Comparison of ENCODE assay signal across 13 cellular contexts in genomic region chr2:98027955-98028593, GRCh38. TPM values are rescaled to one million over a fixed set of nuclear protein-coding genes. Genes with fewer than 3 reads are reported as not detected.
DNase-seq lines count a peak whose midpoint lies in the region; ATAC-seq, FAIRE-seq and TF ChIP-seq lines count a peak whose summit lies in the region.
"Had no signal": no experiment of that assay in that cellular context is flagged by ENCODE, and none has a peak within 500 bp of the region (broad histone marks: within the 10 kb centered on the region; RNA-seq: fewer than 3 reads in every experiment).

No MANE protein-coding gene starts in this region.

- H3K27me3 ChIP-seq in osteoblast (ENCODE audit: insufficient read depth, low read length) (no peaks in the 10 kb centered on the region), MM.1S (replicated peaks; ENCODE audit: insufficient read depth, low read length) (no peaks in the 10 kb centered on the region)

- H4K20me1 ChIP-seq in osteoblast (ENCODE audit: insufficient read depth, low read length) (no peaks in the 10 kb centered on the region), MM.1S (ENCODE audit: insufficient read depth, low read length) (no peaks in the 10 kb centered on the region)

- H3K4me1 Mint-ChIP-seq in IgD-negative memory B cell, result peaks cover 27 to 36% (median 33%) of the 10 kb centered on the region in 3 donors

- H3K27ac ChIP-seq in osteoblast (ENCODE audit: low read depth, low read length) (peak overlapping the region; percentile 88), kidney (ENCODE audit: low read depth in 2 of 2, low read length in 2 of 2) (no peak overlapping the region), MM.1S (ENCODE audit: low read length) (no peak overlapping the region)

- ATAC-seq in GM18517 (IDR thresholded peaks at IDR 0.05; ENCODE audit: unreplicated experiment) (no peak), HG03457 (IDR thresholded peaks at IDR 0.05; ENCODE audit: unreplicated experiment) (no peak)

- no peak overlapping the region for H3K4me3 ChIP-seq in osteoblast (ENCODE audit: insufficient read depth, low read length)
- no peak overlapping the region for H3K4me3 ChIP-seq in kidney (ENCODE audit: low read length in 2 of 2)
- H3K4me3 ChIP-seq in MM.1S (ENCODE audit: low read length), result no peak overlapping the region

- intact Hi-C loops in kidney (cut with DNase I), result no loop called here

- no peaks in the 10 kb centered on the region for H3K9me2 ChIP-seq in MM.1S (replicated peaks; ENCODE audit: insufficient read depth, low read length)

- H3K36me3 ChIP-seq in osteoblast (ENCODE audit: insufficient read depth, low read length), result no peaks in the 10 kb centered on the region
- H3K36me3 ChIP-seq in kidney (ENCODE audit: control insufficient read depth in 1 of 2, insufficient read depth in 2 of 2, low read length in 2 of 2), result no peaks in the 10 kb centered on the region
- H3K36me3 ChIP-seq in MM.1S (replicated peaks; ENCODE audit: insufficient read depth, low read length), result no peaks in the 10 kb centered on the region

- H3F3A ChIP-seq in MM.1S (ENCODE audit: insufficient read depth, low read length), result peaks cover 12% of the 10 kb centered on the region

- H3K79me2 ChIP-seq in osteoblast (ENCODE audit: insufficient read depth, low read length), result no peaks in the 10 kb centered on the region
- H3K79me2 ChIP-seq in MM.1S (ENCODE audit: low read length), result no peaks in the 10 kb centered on the region

- no peak for FAIRE-seq in kidney (lab: Jason Lieb, UNC)

- H3K9me3 Mint-ChIP-seq in IgD-negative memory B cell, result no peaks in the 10 kb centered on the region
- H3K9me3 Mint-ChIP-seq: activated T-cell treated with anti-CD3 and anti-CD28 coated beads, Interleukin-2, amount 50 U/mL, for 4 hours had no signal

- peak; percentile 49 for DNase-seq in GM03348 (ENCODE audit: low spot score)
- peak; percentile 55 for DNase-seq in dedifferentiated amniotic fluid mesenchymal stem cell (ENCODE audit: extremely low spot score)
- DNase-seq in osteoblast (ENCODE audit: insufficient read length, low spot score, missing footprints), result no peak
- DNase-seq in kidney, result no peak
- no peak for DNase-seq in MM.1S
- DNase-seq: activated T-cell treated with anti-CD3 and anti-CD28 coated beads, Interleukin-2, amount 50 U/mL, for 4 hours; DMS153; kidney glomerular epithelial cell; NCI-H2081 treated with DMSO at 0.1 percent for 48 hours; occipital lobe had no signal

- H3K9ac ChIP-seq in kidney (ENCODE audit: low read length in 2 of 2) (no peak overlapping the region), MM.1S (ENCODE audit: low read length) (no peak overlapping the region)

- H3K4me1 ChIP-seq in osteoblast (ENCODE audit: insufficient read depth, low read length) (peaks cover 26% of the 10 kb centered on the region), kidney (ENCODE audit: control insufficient read depth in 1 of 2, insufficient read depth in 1 of 2, low read depth in 1 of 2, low read length in 2 of 2) (no peaks in the 10 kb centered on the region), MM.1S (ENCODE audit: low read length) (peaks cover 20% of the 10 kb centered on the region)

- H3K27me3 Mint-ChIP-seq in IgD-negative memory B cell, result no peaks in the 10 kb centered on the region

- H2AFZ ChIP-seq in osteoblast (ENCODE audit: low read length) (peak overlapping the region; percentile 66), MM.1S (ENCODE audit: low read length) (no peak overlapping the region)

- no peak for TF ChIP-seq CTCF in osteoblast (IDR thresholded peaks at IDR 0.05; ENCODE audit: extremely low read depth, low read depth, low read length)
- no peak for TF ChIP-seq CTCF in kidney (IDR thresholded peaks at IDR 0.05; ENCODE audit: borderline replicate concordance, extremely low read depth, insufficient read depth)
- TF ChIP-seq CTCF in MM.1S (IDR thresholded peaks at IDR 0.05; ENCODE audit: low read length), result no peak

- H3K9me3 ChIP-seq in osteoblast (ENCODE audit: low read depth, low read length) (no peaks in the 10 kb centered on the region), kidney (ENCODE audit: control insufficient read depth in 1 of 2, low read length in 2 of 2) (no peaks in the 10 kb centered on the region), MM.1S (replicated peaks; ENCODE audit: insufficient read depth, low read length) (no peaks in the 10 kb centered on the region)

- H3K4me3 Mint-ChIP-seq in IgD-negative memory B cell, result peak overlapping the region; percentile 72 to 85 (median 80)
- H3K4me3 Mint-ChIP-seq: activated T-cell treated with anti-CD3 and anti-CD28 coated beads, Interleukin-2, amount 50 U/mL, for 4 hours had no signal

- no peaks in the 10 kb centered on the region for H3K36me3 Mint-ChIP-seq in IgD-negative memory B cell

- H3K27ac Mint-ChIP-seq in IgD-negative memory B cell, result peak overlapping the region; percentile 66 to 90 (median 84)

- peak overlapping the region; percentile 48 for H3K4me2 ChIP-seq in osteoblast (ENCODE audit: insufficient read depth, low read length)
- H3K4me2 ChIP-seq in MM.1S (ENCODE audit: low read depth, low read length), result no peak overlapping the region; the same call in 1 of the 2 replicates

RNA-seq across cellular contexts. Expression of gene TMEM131, which starts 32.3 kb away (rescaled TPM):
- 24.9 TPM for polyA plus RNA-seq in IgD-negative memory B cell
- total RNA-seq in osteoblast, result 30.0 and 41.8 TPM in 2 replicates
- 38.4 TPM for total RNA-seq in kidney
- polyA plus RNA-seq in kidney (ENCODE audit: insufficient read depth, low read depth, low replicate concordance), result 8.0 TPM

RNA-seq across cellular contexts. Expression of gene VWA3B, which starts 58.9 kb away (rescaled TPM):
- not detected for polyA plus RNA-seq in IgD-negative memory B cell
- 0.59 TPM in 1 of 2 replicates, not detected in the other for total RNA-seq in osteoblast
- 0.35 TPM for total RNA-seq in kidney
- polyA plus RNA-seq in kidney (ENCODE audit: insufficient read depth, low read depth, low replicate concordance), result not detected
- total RNA-seq: activated T-cell treated with anti-CD3 and anti-CD28 coated beads, Interleukin-2, amount 50 U/mL, for 4 hours had no signal

Comparison
In these comparisons a context has a peak if more than half of its experiments do, and no peak if none do; other contexts are left out.
1. DNase-seq: peak in GM03348 (single experiment) and dedifferentiated amniotic fluid mesenchymal stem cell (single experiment); none in osteoblast (single experiment), kidney (single experiment) and MM.1S (single experiment).